1 cellular context compared by ENCODE assay signal in genomic region chr22:21569459-21570161, GRCh38.
TF ChIP-seq lines count a peak whose summit lies in the region.

No MANE protein-coding gene starts in this region.

TF ChIP-seq in K562, 482 proteins besides CTCF, POLR2A, EP300 and RAD21 (continued from another document):
- TF ChIP-seq TCF15 (CRISPR knock-in tag; IDR thresholded peaks at IDR 0.05) (peak; percentile 75; the same call in 1 of the 2 replicates), BRF1 (IDR thresholded peaks at IDR 0.05; ENCODE audit: borderline replicate concordance, extremely low read depth, insufficient read length) (no peak), CHD1 (IDR thresholded peaks at IDR 0.05; ENCODE audit: low read length) (peak; percentile 87), ZNF436 (CRISPR knock-in tag; IDR thresholded peaks at IDR 0.05) (0 out of 2 replicates have a peak, but pooled peaks have one; percentile 36), CREB5 (CRISPR knock-in tag; IDR thresholded peaks at IDR 0.05) (no peak), WHSC1 (IDR thresholded peaks at IDR 0.05; ENCODE audit: low read length) (peak; percentile 86), RNF219 (CRISPR knock-in tag; IDR thresholded peaks at IDR 0.05) (no peak), GTF2E2 (tag; IDR thresholded peaks at IDR 0.05) (no peak), SAFB (IDR thresholded peaks at IDR 0.05; ENCODE audit: borderline replicate concordance, low read depth, low read length) (no peak), XRCC4 (IDR thresholded peaks at IDR 0.05; ENCODE audit: extremely low read depth, insufficient read depth, insufficient read length) (no peak), MCM2 (IDR thresholded peaks at IDR 0.05; ENCODE audit: low read depth) (no peak)
TF ChIP-seq in K562: peak in this region for 16.
